In genomic region chr6:82364087-82365010, GRCh38 we compare ENCODE assay signal across 8 cellular contexts. TPM values are rescaled to one million over a fixed set of nuclear protein-coding genes. Genes with fewer than 3 reads are reported as not detected.
DNase-seq lines count a peak whose midpoint lies in the region; ATAC-seq and TF ChIP-seq lines count a peak whose summit lies in the region.

No MANE protein-coding gene starts in this region.

- H3K4me1 ChIP-seq in duodenal mucosa (ENCODE audit: control insufficient read depth in 1 of 2, insufficient read depth in 2 of 2, low read length in 2 of 2) (peaks cover 4 to 9% of the 10 kb centered on the region in 2 donors), suprapubic skin (peaks cover 20% of the 10 kb centered on the region), Karpas-422 (ENCODE audit: low read length) (no peaks in the 10 kb centered on the region)

- peak; percentile 3 for DNase-seq in stimulated activated CD4-positive, alpha-beta T cell treated with anti-CD3 and anti-CD28 coated beads, Interleukin-4, amount 100 ng/mL, for 24 hours
- no peak for DNase-seq in stimulated activated CD4-positive, alpha-beta T cell treated with anti-CD3 and anti-CD28 coated beads, Interleukin-1b, Interleukin-23, amount 100 ng/mL, for 48 hours
- DNase-seq in SK-MEL-5 (ENCODE audit: low read depth, low spot score): peak; percentile 51
- peak; percentile 36 to 92 for DNase-seq in lower leg skin (ENCODE audit: low spot score in 2 of 2)
- DNase-seq in suprapubic skin (ENCODE audit: low spot score in 2 of 2): peak; percentile 73 to 83
- no peak for DNase-seq in Karpas-422

- peaks cover 8 to 29% of the 10 kb centered on the region in 2 donors for H3K27me3 ChIP-seq in duodenal mucosa (ENCODE audit: control insufficient read depth in 1 of 2, insufficient read depth in 2 of 2, low read length in 2 of 2)
- H3K27me3 ChIP-seq in suprapubic skin: no peaks in the 10 kb centered on the region
- H3K27me3 ChIP-seq in Karpas-422 (ENCODE audit: low read length): no peaks in the 10 kb centered on the region

- no peak overlapping the region for H2AFZ ChIP-seq in Karpas-422 (ENCODE audit: low read length)

- H4K20me1 ChIP-seq in Karpas-422 (ENCODE audit: insufficient read depth, low read depth, low read length): no peaks in the 10 kb centered on the region

- TF ChIP-seq POLR2A in lower leg skin (IDR thresholded peaks at IDR 0.05) (no peak), suprapubic skin (IDR thresholded peaks at IDR 0.05) (no peak)

- H3K79me2 ChIP-seq in Karpas-422 (ENCODE audit: low read length): no peaks in the 10 kb centered on the region

- in situ Hi-C loops in SK-MEL-5 (cut with HindIII; ENCODE audit: low pct_unique_long_range_greater_than_20kb, low sequenced_read_pairs): no loop called here

- H3K4me2 ChIP-seq in Karpas-422 (ENCODE audit: low read depth, low read length, poor library complexity, severe bottlenecking): no peak overlapping the region

- 0 to 1% methylated on average over 66 to 79 of the region's 87 CpGs for WGBS in lower leg skin, 2 donors
- under 1% methylated on average over 57 of the region's 87 CpGs for WGBS in suprapubic skin

- TF ChIP-seq CTCF in lower leg skin (IDR thresholded peaks at IDR 0.05) (no peak), suprapubic skin (IDR thresholded peaks at IDR 0.05) (no peak)

- intact Hi-C loops in lower leg skin (cut with DNase I; ENCODE audit: low total_unique reads): no loop called here

- peak; percentile 50 for ATAC-seq in HG03354 (IDR thresholded peaks at IDR 0.05; ENCODE audit: poor library complexity, severe bottlenecking, unreplicated experiment)

- H3K9me3 ChIP-seq in duodenal mucosa (ENCODE audit: control insufficient read depth in 1 of 2, low read length in 2 of 2) (no peaks in the 10 kb centered on the region), suprapubic skin (no peaks in the 10 kb centered on the region), Karpas-422 (ENCODE audit: low read length) (no peaks in the 10 kb centered on the region)

- peak overlapping the region; percentile 72 to 82 for H3K4me3 ChIP-seq in duodenal mucosa (ENCODE audit: low read depth in 1 of 2, low read length in 2 of 2)
- H3K4me3 ChIP-seq in lower leg skin (ENCODE audit: low read depth, poor library complexity, severe bottlenecking): peak overlapping the region; percentile 59
- peak overlapping the region; percentile 89 for H3K4me3 ChIP-seq in suprapubic skin
- no peak overlapping the region for H3K4me3 ChIP-seq in Karpas-422 (ENCODE audit: low read length)

- H3K9ac ChIP-seq in duodenal mucosa (ENCODE audit: low read depth in 1 of 2, low read length in 2 of 2): peak overlapping the region; percentile 57 to 63
- no peak overlapping the region for H3K9ac ChIP-seq in Karpas-422 (ENCODE audit: low read length)

- H3K36me3 ChIP-seq in duodenal mucosa (ENCODE audit: control insufficient read depth in 1 of 2, insufficient read depth in 2 of 2, low read length in 2 of 2): no peaks in the 10 kb centered on the region
- H3K36me3 ChIP-seq in suprapubic skin: no peaks in the 10 kb centered on the region
- H3K36me3 ChIP-seq in Karpas-422 (ENCODE audit: insufficient read depth, low read length): no peaks in the 10 kb centered on the region

- H3K27ac ChIP-seq in duodenal mucosa (ENCODE audit: low read depth, low read length) (no peak overlapping the region), suprapubic skin (peak overlapping the region; percentile 90), Karpas-422 (ENCODE audit: low read length) (no peak overlapping the region)

- H3K9me2 ChIP-seq in Karpas-422 (replicated peaks; ENCODE audit: insufficient read depth, low read length): no peaks in the 10 kb centered on the region

- no peak for TF ChIP-seq EP300 in suprapubic skin (IDR thresholded peaks at IDR 0.05)

RNA-seq across cellular contexts. Expression of gene TPBG, which starts 0.7 kb away (rescaled TPM):
- 5.8 and 7.8 TPM in 2 replicates for total RNA-seq in SK-MEL-5 (2014; rRNA removed; shearing (Covaris generic))
- 17.6 and 18.3 TPM in 2 replicates for polyA plus RNA-seq in SK-MEL-5 (2015; cell fraction: cytosol; rRNA removed)
- 28.6 and 30.5 TPM in 2 replicates for polyA plus RNA-seq in SK-MEL-5 (2015; cell fraction: nucleus; rRNA removed)
- total RNA-seq in lower leg skin (10 to 100 TPM; 22.3 to 31.2 (median 30.3) TPM), suprapubic skin (10 to 100 TPM; 24.4 to 32.0 (median 29.5) TPM)
- not detected in 2 replicates for total RNA-seq in Karpas-422 (2014; rRNA removed; shearing (Covaris generic); ENCODE audit: low replicate concordance)

Comparison
In these comparisons a context has a peak if more than half of its experiments do, and no peak if none do; other contexts are left out.
1. DNase-seq: peak in stimulated activated CD4-positive, alpha-beta T cell treated with anti-CD3 and anti-CD28 coated beads, Interleukin-4, amount 100 ng/mL, for 24 hours (single experiment), SK-MEL-5 (single experiment), lower leg skin (2 of 2) and suprapubic skin (2 of 2); none in stimulated activated CD4-positive, alpha-beta T cell treated with anti-CD3 and anti-CD28 coated beads, Interleukin-1b, Interleukin-23, amount 100 ng/mL, for 48 hours (single experiment) and Karpas-422 (single experiment).